Comparison of ENCODE assay signal across 8 cellular contexts in genomic region chr3:156643729-156644389, GRCh38. TPM values are rescaled to one million over a fixed set of nuclear protein-coding genes. Genes with fewer than 3 reads are reported as not detected.
DNase-seq lines count a peak whose midpoint lies in the region; ATAC-seq, FAIRE-seq and TF ChIP-seq lines count a peak whose summit lies in the region.

No MANE protein-coding gene starts in this region.

- H4K20me1 ChIP-seq in MM.1S (ENCODE audit: insufficient read depth, low read length) (no peaks in the 10 kb centered on the region), mammary epithelial cell (ENCODE audit: insufficient read depth, low read length) (no peaks in the 10 kb centered on the region)

- TF ChIP-seq CTCF in MM.1S (IDR thresholded peaks at IDR 0.05; ENCODE audit: low read length) (no peak), mammary epithelial cell (conservative IDR thresholded peaks at IDR 0.05 in 1 of 2, IDR thresholded peaks at IDR 0.05 in 1 of 2; ENCODE audit: extremely low read depth in 1 of 2, insufficient read depth in 1 of 2, low read depth in 1 of 2, low read length in 2 of 2) (no peak)

- no peak overlapping the region for H3K27ac ChIP-seq in MM.1S (ENCODE audit: low read length)
- H3K27ac ChIP-seq in neuronal stem cell (replicated peaks; ENCODE audit: low read length) = no peak overlapping the region
- H3K27ac ChIP-seq in mammary epithelial cell (ENCODE audit: insufficient read depth, low read depth, low read length) = no peak overlapping the region

- H3K27me3 ChIP-seq in MM.1S (replicated peaks; ENCODE audit: insufficient read depth, low read length) (no peaks in the 10 kb centered on the region), neuronal stem cell (ENCODE audit: control insufficient read depth in 3 of 3, insufficient read depth in 3 of 3, low read depth in 1 of 3, low read length in 3 of 3) (peaks cover 0 to 3% (median 0%) of the 10 kb centered on the region in 3 experiments), mammary epithelial cell (ENCODE audit: insufficient read depth, low read length) (no peaks in the 10 kb centered on the region)

- no peaks in the 10 kb centered on the region for H3F3A ChIP-seq in MM.1S (ENCODE audit: insufficient read depth, low read length)

- peaks cover 3% of the 10 kb centered on the region for H3K9me3 Mint-ChIP-seq in activated naive CD8-positive, alpha-beta T cell treated with anti-CD3 and anti-CD28 coated beads for 36 hours

- no peak overlapping the region for H4K8ac ChIP-seq in neuronal stem cell (ENCODE audit: low read depth, low read length)

- H3K4me3 Mint-ChIP-seq in activated naive CD8-positive, alpha-beta T cell treated with anti-CD3 and anti-CD28 coated beads for 36 hours = peak overlapping the region; percentile 53

- FAIRE-seq in GM18507 (lab: Jason Lieb, UNC) = peak; percentile 87

- peaks cover 1% of the 10 kb centered on the region for H3K79me1 ChIP-seq in neuronal stem cell (ENCODE audit: low read depth, low read length)

- DNase-seq in GM18507 (ENCODE audit: extremely low spot score, insufficient read length, low read depth) = peak; percentile 12
- no peak for DNase-seq in MM.1S
- peak; percentile 39 for DNase-seq in activated naive CD8-positive, alpha-beta T cell treated with anti-CD3 and anti-CD28 coated beads for 36 hours
- DNase-seq in neuronal stem cell (ENCODE audit: low spot score) = no peak
- no peak for DNase-seq in mammary epithelial cell
- DNase-seq in NCI-H1694 (lab: John Stamatoyannopoulos, UW) = no peak
- no peak for DNase-seq in NCI-H510A treated with DMSO at 0.1 percent for 48 hours (lab: John Stamatoyannopoulos, UW)

- no TSS peak for BruUV-seq in mammary epithelial cell (replicated peaks; lab: Mats Ljungman, UMichigan)

- dilution Hi-C loops in mammary epithelial cell (cut with HindIII; ENCODE audit: low sequenced_read_pairs) = no loop called here

- no peak overlapping the region for H3K23ac ChIP-seq in neuronal stem cell (ENCODE audit: low read depth, low read length, poor library complexity)

- H3K18ac ChIP-seq in neuronal stem cell (ENCODE audit: low read length) = peak overlapping the region; percentile 54

- H2AFZ ChIP-seq in MM.1S (ENCODE audit: low read length) = peak overlapping the region; percentile 47
- peak overlapping the region; percentile 71 for H2AFZ ChIP-seq in neuronal stem cell (ENCODE audit: low read length)
- H2AFZ ChIP-seq in mammary epithelial cell (ENCODE audit: low read depth, low read length) = no peak overlapping the region

- H3K27me3 Mint-ChIP-seq in activated naive CD8-positive, alpha-beta T cell treated with anti-CD3 and anti-CD28 coated beads for 36 hours = peaks cover 9% of the 10 kb centered on the region

- H3K36me3 Mint-ChIP-seq in activated naive CD8-positive, alpha-beta T cell treated with anti-CD3 and anti-CD28 coated beads for 36 hours = peaks cover 3% of the 10 kb centered on the region

- H3K4me3 ChIP-seq in MM.1S (ENCODE audit: low read length) = no peak overlapping the region
- no peak overlapping the region for H3K4me3 ChIP-seq in neuronal stem cell (ENCODE audit: low read length in 2 of 2)
- H3K4me3 ChIP-seq in mammary epithelial cell (replicated peaks in 1 of 3; ENCODE audit: insufficient read depth in 1 of 3, low read depth in 2 of 3, low read length in 3 of 3) = no peak overlapping the region

- no peak overlapping the region for H4K91ac ChIP-seq in neuronal stem cell (ENCODE audit: low read depth, low read length, poor library complexity)

- H2BK15ac ChIP-seq in neuronal stem cell (ENCODE audit: low read length) = no peak overlapping the region

- H3K79me2 ChIP-seq in MM.1S (ENCODE audit: low read length) (no peaks in the 10 kb centered on the region), mammary epithelial cell (ENCODE audit: insufficient read depth, low read length) (no peaks in the 10 kb centered on the region)

- peak overlapping the region; percentile 16; the same call in 1 of the 2 replicates for H3K4me2 ChIP-seq in MM.1S (ENCODE audit: low read depth, low read length)
- no peak overlapping the region for H3K4me2 ChIP-seq in neuronal stem cell (ENCODE audit: insufficient read depth, low read length, poor library complexity, severe bottlenecking)
- H3K4me2 ChIP-seq in mammary epithelial cell (ENCODE audit: insufficient read depth, low read depth, low read length) = no peak overlapping the region

- no peak overlapping the region for H3K9ac ChIP-seq in MM.1S (ENCODE audit: low read length)
- H3K9ac ChIP-seq in neuronal stem cell (ENCODE audit: low read depth, low read length, poor library complexity) = no peak overlapping the region
- H3K9ac ChIP-seq in mammary epithelial cell (ENCODE audit: insufficient read depth, low read length) = no peak overlapping the region

- peaks cover 13% of the 10 kb centered on the region for H3K4me1 Mint-ChIP-seq in activated naive CD8-positive, alpha-beta T cell treated with anti-CD3 and anti-CD28 coated beads for 36 hours

- H3K27ac Mint-ChIP-seq in activated naive CD8-positive, alpha-beta T cell treated with anti-CD3 and anti-CD28 coated beads for 36 hours = peak overlapping the region; percentile 71

- H3K9me2 ChIP-seq in MM.1S (replicated peaks; ENCODE audit: insufficient read depth, low read length) = no peaks in the 10 kb centered on the region

- H3K4me1 ChIP-seq in MM.1S (ENCODE audit: low read length) (no peaks in the 10 kb centered on the region; the same call in 1 of the 2 replicates), neuronal stem cell (ENCODE audit: control insufficient read depth in 2 of 2, insufficient read depth in 1 of 2, low read depth in 1 of 2, low read length in 2 of 2) (peaks cover 10 to 19% of the 10 kb centered on the region in 2 donors), mammary epithelial cell (ENCODE audit: insufficient read depth, low read length) (no peaks in the 10 kb centered on the region)

- no peak overlapping the region for H2BK120ac ChIP-seq in neuronal stem cell (ENCODE audit: low read depth, low read length)

- CTCF ChIA-PET in mammary epithelial cell (lab: Charles Lee; ENCODE audit: low non-redundant PET) = no interaction called here

- in situ Hi-C loops in mammary epithelial cell (cut with MboI; ENCODE audit: low sequenced_read_pairs in 2 of 2) = no loop called here

- no peak overlapping the region for H2AK5ac ChIP-seq in neuronal stem cell (ENCODE audit: low read depth, low read length)

- no peak overlapping the region for H2BK12ac ChIP-seq in neuronal stem cell (ENCODE audit: low read length)

- H3K9me3 ChIP-seq in MM.1S (replicated peaks; ENCODE audit: insufficient read depth, low read length) (no peaks in the 10 kb centered on the region), neuronal stem cell (replicated peaks in 1 of 2; ENCODE audit: control insufficient read depth in 2 of 2, insufficient read depth in 1 of 2, low read depth in 1 of 2, low read length in 2 of 2) (no peaks in the 10 kb centered on the region), mammary epithelial cell (replicated peaks; ENCODE audit: insufficient read depth, low read length) (no peaks in the 10 kb centered on the region)

- H3K14ac ChIP-seq in neuronal stem cell (ENCODE audit: low read length) = no peak overlapping the region

- H3K36me3 ChIP-seq in MM.1S (replicated peaks; ENCODE audit: insufficient read depth, low read length) (no peaks in the 10 kb centered on the region), neuronal stem cell (replicated peaks in 1 of 2; ENCODE audit: control insufficient read depth in 2 of 2, insufficient read depth in 2 of 2, low read length in 2 of 2) (no peaks in the 10 kb centered on the region), mammary epithelial cell (ENCODE audit: insufficient read depth, low read length) (no peaks in the 10 kb centered on the region)

- H2BK5ac ChIP-seq in neuronal stem cell (ENCODE audit: low read length) = no peak overlapping the region

- intact Hi-C loops in mammary epithelial cell (cut with micrococcal nuclease) = no loop called here

- H3K4ac ChIP-seq in neuronal stem cell (ENCODE audit: low read length) = no peak overlapping the region

- ATAC-seq in GM21737 (IDR thresholded peaks at IDR 0.05; ENCODE audit: unreplicated experiment) = peak; percentile 85

- no CpG with 5 or more reads among the region's 6 CpGs for WGBS in neuronal stem cell (ENCODE audit: extremely low coverage in 2 of 2, insufficient read length in 2 of 2, insufficient replicate concordance in 1 of 2), 2 donors
- WGBS in mammary epithelial cell (ENCODE audit: low coverage, missing lambda C conversion rate) = 78% methylated on average over 6 of the region's 6 CpGs

RNA-seq across cellular contexts. Expression of gene TIPARP, which starts 30.5 kb away (rescaled TPM):
- total RNA-seq in activated naive CD8-positive, alpha-beta T cell treated with anti-CD3 and anti-CD28 coated beads for 36 hours = 10 to 100 TPM; 26.9 to 27.0 TPM
- 4.3 TPM for polyA plus RNA-seq in neuronal stem cell (2013, experiment 1 of 2)
- 4.8 TPM for polyA plus RNA-seq in neuronal stem cell (2013, experiment 2 of 2)
- 100 to 1,000 TPM; 171 to 229 TPM for total RNA-seq in mammary epithelial cell
- polyA plus RNA-seq in mammary epithelial cell = 34.4 TPM
- polyA minus RNA-seq in mammary epithelial cell = 196 TPM

Comparison
In these comparisons a context has a peak if more than half of its experiments do, and no peak if none do; other contexts are left out.
1. DNase-seq: peak in GM18507 (single experiment) and activated naive CD8-positive, alpha-beta T cell treated with anti-CD3 and anti-CD28 coated beads for 36 hours (single experiment); none in MM.1S (single experiment), neuronal stem cell (single experiment), mammary epithelial cell (single experiment), NCI-H1694 (single experiment) and NCI-H510A treated with DMSO at 0.1 percent for 48 hours (single experiment).
2. RNA of gene TIPARP, which starts 30.5 kb away (total RNA-seq): 171 to 229 TPM in mammary epithelial cell; 26.9 to 27.0 TPM in activated naive CD8-positive, alpha-beta T cell treated with anti-CD3 and anti-CD28 coated beads for 36 hours; every median in the first group is over 4 times any median in the second.